In genomic region chr1:85454214-85454613, GRCh38 we compare ENCODE assay signal across 17 cellular contexts. TPM values are rescaled to one million over a fixed set of nuclear protein-coding genes. Genes with fewer than 3 reads are reported as not detected.
"Had no signal": no experiment of that assay in that cellular context is flagged by ENCODE, and none has a peak within 500 bp of the region (broad histone marks: within the 10 kb centered on the region; RNA-seq: fewer than 3 reads in every experiment).

No MANE protein-coding gene starts in this region.

- H3K4me3 ChIP-seq: thyroid gland, uterus had no signal

- ATAC-seq: activated naive CD4-positive, alpha-beta T cell treated with anti-CD3 and anti-CD28 coated beads, Interleukin-2, amount 50 U/mL, for 72 hours; esophagus mucosa; stimulated activated naive CD8-positive, alpha-beta T cell treated with anti-CD3 and anti-CD28 coated beads, Interleukin-15, amount 100 ng/mL, for 72 hours had no signal

- DNase-seq: activated CD4-positive, alpha-beta T cell treated with anti-CD3 and anti-CD28 coated beads, Interleukin-2, amount 50 U/mL, for 4 hours; activated CD4-positive, CD25-positive, alpha-beta regulatory T cell treated with anti-CD3 and anti-CD28 coated beads, Interleukin-2, amount 50 U/mL, for 72 hours; activated T-cell treated with anti-CD3 and anti-CD28 coated beads, Interleukin-2, amount 50 U/mL, for 1 hour; amniotic stem cell; brain microvascular endothelial cell; islet precursor cell; left ventricle myocardium superior; naive B cell; stimulated activated CD4-positive, alpha-beta T cell treated with anti-CD3 and anti-CD28 coated beads, Interleukin-4, amount 100 ng/mL, for 1 hour; stimulated activated CD8-positive, alpha-beta memory T cell treated with anti-CD3 and anti-CD28 coated beads, Interleukin-4, amount 100 ng/mL, for 48 hours; stimulated activated naive CD8-positive, alpha-beta T cell treated with anti-CD3 and anti-CD28 coated beads, Interleukin-15, amount 100 ng/mL, for 72 hours; T-helper 9 cell; thyroid gland; uterus had no signal

- H3K36me3 ChIP-seq: neutrophil, thyroid gland, uterus had no signal

- H3K4me1 ChIP-seq: uterus had no signal

- H3K9me3 ChIP-seq: neutrophil, thyroid gland, uterus had no signal

- H3K27me3 ChIP-seq: brain microvascular endothelial cell, neutrophil, thyroid gland, uterus had no signal

- H3K27ac ChIP-seq: brain microvascular endothelial cell, neutrophil, uterus had no signal

RNA-seq across cellular contexts. Expression of gene DDAH1, which starts 10.7 kb away (rescaled TPM):
- total RNA-seq: activated naive CD4-positive, alpha-beta T cell treated with anti-CD3 and anti-CD28 coated beads, Interleukin-2, amount 50 U/mL, for 72 hours had no signal
